In genomic region chr6:24929255-24929654, GRCh38 we compare ENCODE assay signal across 1 cellular context.
TF ChIP-seq lines count a peak whose summit lies in the region.

No MANE protein-coding gene starts in this region.

TF ChIP-seq in SK-N-SH treated with all-trans-retinoic acid at 6 μM for 48 hours, 23 proteins besides CTCF, POLR2A, EP300 and RAD21 (continued from another document):
- no peak for TF ChIP-seq CSRNP3 (CRISPR knock-in tag; IDR thresholded peaks at IDR 0.05)
- TF ChIP-seq PATZ1 (CRISPR knock-in tag; IDR thresholded peaks at IDR 0.05; ENCODE audit: borderline replicate concordance): no peak
- no peak for TF ChIP-seq ZFP3 (CRISPR knock-in tag; IDR thresholded peaks at IDR 0.05)
- TF ChIP-seq ZNF70 (CRISPR knock-in tag; IDR thresholded peaks at IDR 0.05): no peak
- no peak for TF ChIP-seq SNAI2 (CRISPR knock-in tag; IDR thresholded peaks at IDR 0.05)
